ENCODE assay signal across 15 cellular contexts in the genomic region with DNA sequence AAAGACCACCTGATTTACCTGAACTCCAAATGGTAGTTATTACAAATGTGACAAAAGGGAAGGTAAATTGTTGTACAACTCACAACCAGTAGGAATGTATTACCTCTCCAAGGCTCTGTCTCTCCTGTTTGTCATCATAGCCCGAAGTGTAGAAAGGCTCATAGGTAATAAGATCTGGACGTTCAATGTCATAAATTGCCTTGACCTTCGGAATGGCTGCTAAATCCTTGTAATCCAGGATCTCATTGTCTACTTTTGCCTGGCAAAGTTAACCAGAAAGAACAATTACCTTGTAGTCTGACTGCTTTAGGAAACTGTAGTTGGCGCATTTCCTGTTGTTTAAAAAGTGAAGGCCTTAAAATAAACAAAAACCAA.
A peak's percentile ranks its signal among the peaks of the same experiment; 100 is the strongest.
DNase-seq lines count a peak whose midpoint lies in the region; ATAC-seq lines count a peak whose summit lies in the region.
"Had no signal": no experiment of that assay in that cellular context is flagged by ENCODE, and none has a peak within 500 bp of the region (broad histone marks: within the 10 kb centered on the region; RNA-seq: fewer than 3 reads in every experiment).

No MANE protein-coding gene starts in this region.

- H3K27me3 Mint-ChIP-seq in activated T-helper 17 cell treated with anti-CD3 and anti-CD28 coated beads, Interleukin-2, amount 50 U/mL, for 72 hours, result no peaks in the 10 kb centered on the region
- no peaks in the 10 kb centered on the region for H3K27me3 Mint-ChIP-seq in naive thymus-derived CD4-positive, alpha-beta T cell
- H3K27me3 Mint-ChIP-seq: stimulated activated memory B cell treated with anti-CD40 and anti-IgM and Interleukin-4, amounts not matched to agents 10 μg/mL and 1 μg/mL and 100 μg/mL, for 72 hours had no signal

- no peak overlapping the region for H3K4me3 ChIP-seq in naive thymus-derived CD4-positive, alpha-beta T cell (ENCODE audit: low read length)
- H3K4me3 ChIP-seq: body of pancreas, dorsolateral prefrontal cortex, sigmoid colon had no signal

- H3K4me1 ChIP-seq in naive thymus-derived CD4-positive, alpha-beta T cell (ENCODE audit: control insufficient read depth in 2 of 2, insufficient read depth in 2 of 2, low read length in 2 of 2), result peaks cover 0 to 14% of the 10 kb centered on the region in 2 donors

- no peaks in the 10 kb centered on the region for H3K9me3 Mint-ChIP-seq in activated T-helper 17 cell treated with anti-CD3 and anti-CD28 coated beads, Interleukin-2, amount 50 U/mL, for 72 hours
- no peaks in the 10 kb centered on the region for H3K9me3 Mint-ChIP-seq in naive thymus-derived CD4-positive, alpha-beta T cell
- H3K9me3 Mint-ChIP-seq: stimulated activated memory B cell treated with anti-CD40 and anti-IgM and Interleukin-4, amounts not matched to agents 10 μg/mL and 1 μg/mL and 100 μg/mL, for 72 hours had no signal

- CTCF ChIA-PET in naive thymus-derived CD4-positive, alpha-beta T cell (lab: Charles Lee), result interaction anchor here (1.6 to 8.0 kb wide), 4 partner anchors 51 to 313 kb away, joined by 6 to 108 read pairs (median 8); no protein-coding TSS in a partner anchor

- POLR2A ChIA-PET in naive thymus-derived CD4-positive, alpha-beta T cell (lab: Charles Lee), result no interaction called here

- no peak for ATAC-seq in activated T-helper 17 cell treated with anti-CD3 and anti-CD28 coated beads, Interleukin-2, amount 50 U/mL, for 72 hours (replicated peaks)
- no peak for ATAC-seq in naive thymus-derived CD4-positive, alpha-beta T cell
- ATAC-seq: stimulated activated memory B cell treated with anti-CD40 and anti-IgM and Interleukin-4, amounts not matched to agents 10 μg/mL and 1 μg/mL and 100 μg/mL, for 72 hours had no signal

- H3K9me3 ChIP-seq in naive thymus-derived CD4-positive, alpha-beta T cell (ENCODE audit: control insufficient read depth in 2 of 3, low read length in 3 of 3), result no peaks in the 10 kb centered on the region
- H3K9me3 ChIP-seq: body of pancreas, neutrophil, sigmoid colon had no signal

- H3K27ac Mint-ChIP-seq in activated T-helper 17 cell treated with anti-CD3 and anti-CD28 coated beads, Interleukin-2, amount 50 U/mL, for 72 hours, result peak overlapping the region; percentile 34
- H3K27ac Mint-ChIP-seq in naive thymus-derived CD4-positive, alpha-beta T cell, result peak overlapping the region; percentile 11 to 82 (median 60)
- H3K27ac Mint-ChIP-seq: stimulated activated memory B cell treated with anti-CD40 and anti-IgM and Interleukin-4, amounts not matched to agents 10 μg/mL and 1 μg/mL and 100 μg/mL, for 72 hours had no signal

- no peak overlapping the region for H3K4me3 Mint-ChIP-seq in activated T-helper 17 cell treated with anti-CD3 and anti-CD28 coated beads, Interleukin-2, amount 50 U/mL, for 72 hours
- no peak overlapping the region for H3K4me3 Mint-ChIP-seq in naive thymus-derived CD4-positive, alpha-beta T cell
- H3K4me3 Mint-ChIP-seq: stimulated activated memory B cell treated with anti-CD40 and anti-IgM and Interleukin-4, amounts not matched to agents 10 μg/mL and 1 μg/mL and 100 μg/mL, for 72 hours had no signal

- peaks cover 23% of the 10 kb centered on the region for H3K4me1 Mint-ChIP-seq in activated T-helper 17 cell treated with anti-CD3 and anti-CD28 coated beads, Interleukin-2, amount 50 U/mL, for 72 hours
- H3K4me1 Mint-ChIP-seq in naive thymus-derived CD4-positive, alpha-beta T cell, result peaks cover 15 to 66% (median 54%) of the 10 kb centered on the region in 7 donors

- peaks cover 0 to 42% (median 9%) of the 10 kb centered on the region in 3 experiments for H3K36me3 ChIP-seq in naive thymus-derived CD4-positive, alpha-beta T cell (ENCODE audit: control insufficient read depth in 2 of 3, insufficient read depth in 3 of 3, low read length in 3 of 3)
- H3K36me3 ChIP-seq: neutrophil, sigmoid colon had no signal

- no peaks in the 10 kb centered on the region for H3K27me3 ChIP-seq in naive thymus-derived CD4-positive, alpha-beta T cell (ENCODE audit: control insufficient read depth in 2 of 2, insufficient read depth in 2 of 2, low read length in 2 of 2)
- H3K27me3 ChIP-seq: body of pancreas, dorsolateral prefrontal cortex, neutrophil, sigmoid colon had no signal

- intact Hi-C loops in naive thymus-derived CD4-positive, alpha-beta T cell (cut with micrococcal nuclease), result loop anchor here in 1 of 2 donors (5.0 to 10.0 kb wide), 3 partner anchors 159 to 652 kb away; partner anchors contain the start of gene FHIP2A

- DNase-seq in NCI-H748 treated with DMSO at 0.1 percent for 48 hours (lab: John Stamatoyannopoulos, UW) (peak; percentile 55), NCI-H748 (lab: John Stamatoyannopoulos, UW; ENCODE audit: unreplicated experiment) (no peak), COLO668 (lab: John Stamatoyannopoulos, UW; ENCODE audit: unreplicated experiment) (peak; percentile 34), mucosa of gallbladder (ENCODE audit: low spot score) (no peak), AG08396 (ENCODE audit: low spot score) (no peak)
- no peak for DNase-seq in naive thymus-derived CD4-positive, alpha-beta T cell
- no peak for DNase-seq in stimulated activated CD4-positive, alpha-beta T cell treated with anti-CD3 and anti-CD28 coated beads, Interleukin-12 subunit alpha, Interleukin-12 subunit beta, amount 100 ng/mL, for 4 hours
- DNase-seq: activated CD4-positive, alpha-beta T cell treated with anti-CD3 and anti-CD28 coated beads for 1 hour; dorsolateral prefrontal cortex; hypothalamus; sigmoid colon had no signal

- peak overlapping the region; percentile 47 for H3K27ac ChIP-seq in naive thymus-derived CD4-positive, alpha-beta T cell (ENCODE audit: low read depth, low read length)
- H3K27ac ChIP-seq: neutrophil had no signal

- peaks cover 45% of the 10 kb centered on the region for H3K36me3 Mint-ChIP-seq in activated T-helper 17 cell treated with anti-CD3 and anti-CD28 coated beads, Interleukin-2, amount 50 U/mL, for 72 hours (ENCODE audit: low read depth)
- peaks cover 4 to 15% (median 11%) of the 10 kb centered on the region in 5 donors for H3K36me3 Mint-ChIP-seq in naive thymus-derived CD4-positive, alpha-beta T cell

Comparison
In these comparisons a context has a peak if more than half of its experiments do, and no peak if none do; other contexts are left out.
1. DNase-seq: peak in NCI-H748 treated with DMSO at 0.1 percent for 48 hours (single experiment) and COLO668 (single experiment); none in NCI-H748 (single experiment), naive thymus-derived CD4-positive, alpha-beta T cell (0 of 9), stimulated activated CD4-positive, alpha-beta T cell treated with anti-CD3 and anti-CD28 coated beads, Interleukin-12 subunit alpha, Interleukin-12 subunit beta, amount 100 ng/mL, for 4 hours (single experiment), mucosa of gallbladder (single experiment) and AG08396 (single experiment).